ENCODE assay signal across 16 cellular contexts in the genomic region with DNA sequence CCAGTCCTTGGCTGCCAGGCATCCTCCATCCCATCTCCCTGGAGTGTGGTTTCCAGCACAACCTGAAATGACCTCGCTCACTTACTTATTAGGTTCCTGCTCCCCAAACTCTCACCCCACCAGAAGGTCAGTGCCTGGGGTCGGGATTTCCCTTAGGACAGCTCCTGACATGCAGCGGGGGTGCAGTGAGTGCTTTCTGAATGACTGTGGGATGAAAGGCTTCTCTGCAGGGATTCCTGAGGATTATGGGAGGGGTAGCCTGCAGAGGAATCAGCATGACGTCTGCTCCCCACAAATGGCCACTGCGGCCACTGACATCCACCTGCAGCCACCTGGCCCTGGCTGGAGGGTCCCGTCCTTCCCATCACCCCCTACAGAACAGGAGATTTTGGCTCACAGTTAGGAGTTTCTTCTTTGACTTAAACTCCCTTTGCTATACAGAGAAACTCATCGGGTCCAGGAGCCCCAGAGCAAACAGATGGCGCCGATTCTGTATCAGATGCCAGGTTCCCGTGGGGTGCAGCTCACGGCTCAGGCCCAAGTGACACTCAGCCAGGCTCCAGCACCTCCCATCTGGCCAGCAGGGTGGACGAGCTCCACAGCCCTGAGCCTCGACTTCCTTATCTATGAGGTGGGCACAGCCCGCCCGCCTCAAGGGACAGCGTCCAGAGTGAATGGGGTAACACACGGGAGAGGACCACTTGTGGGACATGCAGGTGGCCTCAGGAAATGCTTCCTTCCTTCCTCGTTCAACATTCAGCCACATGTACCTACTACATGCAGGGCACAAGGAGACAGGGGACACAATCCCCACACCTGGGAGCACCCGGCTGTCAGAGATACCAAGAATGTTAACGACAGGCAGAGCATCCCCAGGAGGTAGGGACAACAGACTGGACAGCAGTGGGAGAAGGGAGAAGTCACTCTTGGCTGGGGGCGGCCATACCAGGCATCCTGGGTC.
DNase-seq lines count a peak whose midpoint lies in the region; TF ChIP-seq lines count a peak whose summit lies in the region.
"Had no signal": no experiment of that assay in that cellular context is flagged by ENCODE, and none has a peak within 500 bp of the region (broad histone marks: within the 10 kb centered on the region; RNA-seq: fewer than 3 reads in every experiment).

No MANE protein-coding gene starts in this region.

- peak; percentile 58 for DNase-seq in DMS 273 treated with DMSO at 0.1 percent for 48 hours (lab: John Stamatoyannopoulos, UW)
- DNase-seq in NCI-H524 (lab: John Stamatoyannopoulos, UW) = peak; percentile 44 to 67
- DNase-seq in neural progenitor cell (ENCODE audit: low spot score) = peak; percentile 52
- no peak for DNase-seq in mammary epithelial cell
- no peak for DNase-seq in adrenal gland
- no peak for DNase-seq in tibial artery
- DNase-seq: CD8-positive, alpha-beta memory T cell; DMS79 treated with DMSO at 0.1 percent for 48 hours; HFFc6; NCI-H1048; NCI-H1436 treated with DMSO at 0.1 percent for 48 hours; NCI-H2081; NCI-H510A; SHP77 treated with DMSO at 0.1 percent for 48 hours; SK-N-SH had no signal

- BruUV-seq in mammary epithelial cell (replicated peaks; lab: Mats Ljungman, UMichigan) = no TSS peak

- intact Hi-C loops in mammary epithelial cell (cut with micrococcal nuclease) = no loop called here
- intact Hi-C loops in adrenal gland (cut with DNase I) = no loop called here
- intact Hi-C loops in tibial artery (cut with DNase I; ENCODE audit: low total_unique reads) = loop anchor here (5.0 kb wide), 1 partner anchor 72 kb away; no protein-coding TSS in a partner anchor

- peaks cover 9% of the 10 kb centered on the region for H3K4me1 Mint-ChIP-seq in neural progenitor cell
- H3K4me1 Mint-ChIP-seq: CD8-positive, alpha-beta memory T cell had no signal

- H3K9me3 ChIP-seq in BLaER1 (peaks cover 4% of the 10 kb centered on the region; the same call in 1 of the 2 replicates), neural progenitor cell (ENCODE audit: low read depth) (no peaks in the 10 kb centered on the region), mammary epithelial cell (replicated peaks; ENCODE audit: insufficient read depth, low read length) (no peaks in the 10 kb centered on the region), adrenal gland (replicated peaks in 1 of 3) (no peaks in the 10 kb centered on the region), tibial artery (no peaks in the 10 kb centered on the region)
- H3K9me3 ChIP-seq: SK-N-SH had no signal

- H3K4me2 ChIP-seq in BLaER1 = peak overlapping the region; percentile 39
- H3K4me2 ChIP-seq in neural progenitor cell = no peak overlapping the region
- no peak overlapping the region for H3K4me2 ChIP-seq in mammary epithelial cell (ENCODE audit: insufficient read depth, low read depth, low read length)
- H3K4me2 ChIP-seq: SK-N-SH had no signal

- no peaks in the 10 kb centered on the region for H3K36me3 Mint-ChIP-seq in neural progenitor cell

- no peaks in the 10 kb centered on the region for H3F3A ChIP-seq in neural progenitor cell (ENCODE audit: low read depth)

- in situ Hi-C loops in mammary epithelial cell (cut with MboI; ENCODE audit: low sequenced_read_pairs in 2 of 2) = loop anchor here in 1 of 2 donors (25.0 kb wide), 2 partner anchors 247 to 647 kb away; a partner anchor contains a TSS

- H3K79me2 ChIP-seq in neural progenitor cell (ENCODE audit: low read depth) = no peaks in the 10 kb centered on the region
- H3K79me2 ChIP-seq in mammary epithelial cell (ENCODE audit: insufficient read depth, low read length) = no peaks in the 10 kb centered on the region

- CTCF ChIA-PET in mammary epithelial cell (lab: Charles Lee; ENCODE audit: low non-redundant PET) = no interaction called here

- H3K9ac ChIP-seq in BLaER1 (0 out of 2 replicates have a peak overlapping the region, but pooled peaks have one; percentile 24), neural progenitor cell (no peak overlapping the region), mammary epithelial cell (ENCODE audit: insufficient read depth, low read length) (no peak overlapping the region)
- H3K9ac ChIP-seq: SK-N-SH had no signal

- no peak for TF ChIP-seq POLR2A in adrenal gland (IDR thresholded peaks at IDR 0.05)

- no peak overlapping the region for H2AFZ ChIP-seq in neural progenitor cell (replicated peaks)
- no peak overlapping the region for H2AFZ ChIP-seq in mammary epithelial cell (ENCODE audit: low read depth, low read length)

- H3K27me3 ChIP-seq in BLaER1 (no peaks in the 10 kb centered on the region), neural progenitor cell (no peaks in the 10 kb centered on the region), mammary epithelial cell (ENCODE audit: insufficient read depth, low read length) (no peaks in the 10 kb centered on the region), adrenal gland (no peaks in the 10 kb centered on the region), tibial artery (no peaks in the 10 kb centered on the region)

- no peak overlapping the region for H3K4me3 ChIP-seq in BLaER1
- no peak overlapping the region for H3K4me3 ChIP-seq in neural progenitor cell
- no peak overlapping the region for H3K4me3 ChIP-seq in mammary epithelial cell (replicated peaks in 1 of 3; ENCODE audit: insufficient read depth in 1 of 3, low read depth in 2 of 3, low read length in 3 of 3)
- no peak overlapping the region for H3K4me3 ChIP-seq in adrenal gland
- H3K4me3 ChIP-seq in tibial artery = no peak overlapping the region

- H3K27ac Mint-ChIP-seq in neural progenitor cell = peak overlapping the region; percentile 54
- H3K27ac Mint-ChIP-seq: HFFc6 had no signal

- dilution Hi-C loops in mammary epithelial cell (cut with HindIII; ENCODE audit: low sequenced_read_pairs) = no loop called here

- H3K36me3 ChIP-seq in BLaER1 = no peaks in the 10 kb centered on the region
- H3K36me3 ChIP-seq in neural progenitor cell = no peaks in the 10 kb centered on the region
- H3K36me3 ChIP-seq in mammary epithelial cell (ENCODE audit: insufficient read depth, low read length) = no peaks in the 10 kb centered on the region
- no peaks in the 10 kb centered on the region for H3K36me3 ChIP-seq in adrenal gland (replicated peaks in 1 of 2)
- no peaks in the 10 kb centered on the region for H3K36me3 ChIP-seq in tibial artery

- H4K20me1 ChIP-seq in BLaER1 (no peaks in the 10 kb centered on the region), neural progenitor cell (ENCODE audit: low read depth) (no peaks in the 10 kb centered on the region), mammary epithelial cell (ENCODE audit: insufficient read depth, low read length) (no peaks in the 10 kb centered on the region)

- no peak overlapping the region for H3K4me3 Mint-ChIP-seq in neural progenitor cell
- H3K4me3 Mint-ChIP-seq: CD8-positive, alpha-beta memory T cell; HFFc6 had no signal

- H3K9me3 Mint-ChIP-seq in neural progenitor cell = peaks cover 2% of the 10 kb centered on the region
- H3K9me3 Mint-ChIP-seq: HFFc6 had no signal

- H3K4me1 ChIP-seq in BLaER1 (peaks cover 55% of the 10 kb centered on the region), neural progenitor cell (peaks cover 6% of the 10 kb centered on the region), mammary epithelial cell (ENCODE audit: insufficient read depth, low read length) (no peaks in the 10 kb centered on the region), adrenal gland (replicated peaks in 1 of 2) (no peaks in the 10 kb centered on the region), tibial artery (peaks cover 0 to 14% (median 10%) of the 10 kb centered on the region in 4 donors)

- H3K27me3 Mint-ChIP-seq in neural progenitor cell (ENCODE audit: insufficient read depth, low read depth) = peaks cover 8% of the 10 kb centered on the region

- TF ChIP-seq CTCF in neural progenitor cell (IDR thresholded peaks at IDR 0.05) (no peak), mammary epithelial cell (conservative IDR thresholded peaks at IDR 0.05 in 1 of 2, IDR thresholded peaks at IDR 0.05 in 1 of 2; ENCODE audit: extremely low read depth in 1 of 2, insufficient read depth in 1 of 2, low read depth in 1 of 2, low read length in 2 of 2) (no peak), adrenal gland (IDR thresholded peaks at IDR 0.05) (no peak), tibial artery (IDR thresholded peaks at IDR 0.05) (no peak)

- 84% methylated on average over 18 of the region's 21 CpGs for WGBS in mammary epithelial cell (ENCODE audit: low coverage, missing lambda C conversion rate)
- 78 to 81% (median 80%) methylated on average over 12 to 21 of the region's 21 CpGs for WGBS in adrenal gland, 4 donors

- peak overlapping the region; percentile 23; the same call in 1 of the 2 replicates for H3K27ac ChIP-seq in BLaER1
- no peak overlapping the region for H3K27ac ChIP-seq in neural progenitor cell
- H3K27ac ChIP-seq in mammary epithelial cell (ENCODE audit: insufficient read depth, low read depth, low read length) = no peak overlapping the region
- no peak overlapping the region for H3K27ac ChIP-seq in adrenal gland
- no peak overlapping the region for H3K27ac ChIP-seq in tibial artery

Comparison
In these comparisons a context has a peak if more than half of its experiments do, and no peak if none do; other contexts are left out.
1. DNase-seq: peak in DMS 273 treated with DMSO at 0.1 percent for 48 hours (single experiment), NCI-H524 (2 of 2) and neural progenitor cell (single experiment); none in mammary epithelial cell (single experiment), adrenal gland (0 of 7) and tibial artery (0 of 2).